32 cellular contexts compared by ENCODE assay signal in genomic region chr11:64705501-64705900, GRCh38. TPM values are rescaled to one million over a fixed set of nuclear protein-coding genes. Genes with fewer than 3 reads are reported as not detected.
"Had no signal": no experiment of that assay in that cellular context is flagged by ENCODE, and none has a peak within 500 bp of the region (broad histone marks: within the 10 kb centered on the region; RNA-seq: fewer than 3 reads in every experiment).

No MANE protein-coding gene starts in this region.

- H3K27ac Mint-ChIP-seq: activated CD4-positive, alpha-beta memory T cell treated with anti-CD3 and anti-CD28 coated beads for 36 hours; activated CD4-positive, alpha-beta T cell treated with anti-CD3 and anti-CD28 coated beads for 36 hours; activated CD4-positive, alpha-beta T cell treated with anti-CD3 and anti-CD28 coated beads, Interleukin-2, amount 10 ng/mL, durations not matched to agents 24 days and 14 days; activated CD8-positive, alpha-beta memory T cell treated with anti-CD3 and anti-CD28 coated beads, Interleukin-2, amount 10 ng/mL, durations not matched to agents 7 days and 5 days; activated CD8-positive, alpha-beta T cell treated with anti-CD3 and anti-CD28 coated beads, Interleukin-2, amount 10 ng/mL, durations not matched to agents 7 days and 5 days; activated naive CD4-positive, alpha-beta T cell treated with anti-CD3 and anti-CD28 coated beads for 36 hours; activated naive CD4-positive, alpha-beta T cell treated with anti-CD3 and anti-CD28 coated beads, Interleukin-2, amount 50 U/mL, for 24 hours; activated naive CD8-positive, alpha-beta T cell treated with anti-CD3 and anti-CD28 coated beads for 36 hours; activated naive CD8-positive, alpha-beta T cell treated with anti-CD3 and anti-CD28 coated beads, Interleukin-2, amount 50 U/mL, for 24 hours; activated T-helper 1 cell treated with anti-CD3 and anti-CD28 coated beads, Interleukin-12 subunit alpha, Interleukin-12 subunit beta, Interleukin-2, Interleukin-4 antibody, amounts not matched to agents 30 ng/mL and 10 ng/mL and 1 ng/mL, durations not matched to agents 14 hours and 24 hours and 36 hours; activated T-helper 2 cell treated with anti-CD3 and anti-CD28 coated beads, Interferon-gamma antibody, Interleukin-2, Interleukin-4, amounts not matched to agents 10 μg/mL and 5 μg/mL and 100 μg/mL, durations not matched to agents 14 hours and 24 hours and 36 hours had no signal

- DNase-seq: activated CD4-positive, alpha-beta memory T cell treated with anti-CD3 and anti-CD28 coated beads for 36 hours; activated CD4-positive, alpha-beta T cell treated with anti-CD3 and anti-CD28 coated beads for 36 hours; activated CD4-positive, alpha-beta T cell treated with anti-CD3 and anti-CD28 coated beads, Interleukin-2, amount 10 ng/mL, durations not matched to agents 24 days and 14 days; activated CD4-positive, CD25-positive, alpha-beta regulatory T cell; activated CD4-positive, CD25-positive, alpha-beta regulatory T cell treated with anti-CD3 and anti-CD28 coated beads, Interleukin-2, amount 50 U/mL, for 72 hours; activated CD8-positive, alpha-beta memory T cell treated with anti-CD3 and anti-CD28 coated beads, Interleukin-2, amount 10 ng/mL, durations not matched to agents 7 days and 5 days; activated CD8-positive, alpha-beta memory T cell treated with anti-CD3 and anti-CD28 coated beads, Interleukin-2, amount 50 U/mL, for 4 hours; activated CD8-positive, alpha-beta T cell treated with anti-CD3 and anti-CD28 coated beads, Interleukin-2, amount 10 ng/mL, durations not matched to agents 7 days and 5 days; activated effector memory CD4-positive, alpha-beta T cell treated with anti-CD3 and anti-CD28 coated beads, Interleukin-2, amount 50 U/mL, for 16 hours; activated naive CD4-positive, alpha-beta T cell treated with anti-CD3 and anti-CD28 coated beads for 36 hours; activated naive CD8-positive, alpha-beta T cell treated with anti-CD3 and anti-CD28 coated beads for 36 hours; activated naive CD8-positive, alpha-beta T cell treated with anti-CD3 and anti-CD28 coated beads, Interleukin-2, amount 50 U/mL, for 24 hours; activated T-cell treated with anti-CD3 and anti-CD28 coated beads, Interleukin-2, amount 50 U/mL, for 1 hour; activated T-cell treated with anti-CD3 and anti-CD28 coated beads, Interleukin-2, amount 50 U/mL, for 48 hours; adrenal gland; amygdala; aorta; body of pancreas; caudate nucleus; cortex of kidney; dermis blood vessel endothelial cell; effector CD4-positive, alpha-beta T cell; esophagus squamous epithelium; foreskin melanocyte; T-helper 2 cell had no signal

- H3K9me3 ChIP-seq: adrenal gland, body of pancreas, esophagus squamous epithelium, gastroesophageal sphincter had no signal

- H3K4me1 ChIP-seq: adrenal gland, body of pancreas, esophagus squamous epithelium, gastroesophageal sphincter had no signal

- H3K4me3 ChIP-seq: adrenal gland, body of pancreas, esophagus squamous epithelium, gastroesophageal sphincter had no signal

- H3K27ac ChIP-seq: adrenal gland, body of pancreas, epithelial cell of prostate, esophagus squamous epithelium, gastroesophageal sphincter had no signal

- ATAC-seq: activated CD4-positive, alpha-beta T cell treated with anti-CD3 and anti-CD28 coated beads for 36 hours; activated CD8-positive, alpha-beta memory T cell treated with anti-CD3 and anti-CD28 coated beads, Interleukin-2, amount 10 ng/mL, durations not matched to agents 7 days and 5 days; activated CD8-positive, alpha-beta T cell treated with anti-CD3 and anti-CD28 coated beads, Interleukin-2, amount 10 ng/mL, durations not matched to agents 7 days and 5 days; activated naive CD8-positive, alpha-beta T cell treated with anti-CD3 and anti-CD28 coated beads, Interleukin-2, amount 50 U/mL, for 24 hours; body of pancreas; gastroesophageal sphincter had no signal

- H3K4me1 Mint-ChIP-seq: activated CD4-positive, alpha-beta T cell treated with anti-CD3 and anti-CD28 coated beads for 36 hours; activated CD4-positive, alpha-beta T cell treated with anti-CD3 and anti-CD28 coated beads, Interleukin-2, amount 10 ng/mL, durations not matched to agents 24 days and 14 days; activated CD8-positive, alpha-beta memory T cell treated with anti-CD3 and anti-CD28 coated beads, Interleukin-2, amount 10 ng/mL, durations not matched to agents 7 days and 5 days; activated naive CD4-positive, alpha-beta T cell treated with anti-CD3 and anti-CD28 coated beads, Interleukin-2, amount 50 U/mL, for 24 hours; activated naive CD8-positive, alpha-beta T cell treated with anti-CD3 and anti-CD28 coated beads for 36 hours; activated naive CD8-positive, alpha-beta T cell treated with anti-CD3 and anti-CD28 coated beads, Interleukin-2, amount 50 U/mL, for 24 hours had no signal

- H3K4me3 Mint-ChIP-seq: activated CD4-positive, alpha-beta memory T cell treated with anti-CD3 and anti-CD28 coated beads for 36 hours; activated CD4-positive, alpha-beta T cell treated with anti-CD3 and anti-CD28 coated beads for 36 hours; activated CD4-positive, alpha-beta T cell treated with anti-CD3 and anti-CD28 coated beads, Interleukin-2, amount 10 ng/mL, durations not matched to agents 24 days and 14 days; activated CD8-positive, alpha-beta memory T cell treated with anti-CD3 and anti-CD28 coated beads, Interleukin-2, amount 10 ng/mL, durations not matched to agents 7 days and 5 days; activated CD8-positive, alpha-beta T cell treated with anti-CD3 and anti-CD28 coated beads, Interleukin-2, amount 10 ng/mL, durations not matched to agents 7 days and 5 days; activated naive CD4-positive, alpha-beta T cell treated with anti-CD3 and anti-CD28 coated beads for 36 hours; activated naive CD4-positive, alpha-beta T cell treated with anti-CD3 and anti-CD28 coated beads, Interleukin-2, amount 50 U/mL, for 24 hours; activated naive CD8-positive, alpha-beta T cell treated with anti-CD3 and anti-CD28 coated beads for 36 hours; activated naive CD8-positive, alpha-beta T cell treated with anti-CD3 and anti-CD28 coated beads, Interleukin-2, amount 50 U/mL, for 24 hours; activated T-helper 1 cell treated with anti-CD3 and anti-CD28 coated beads, Interleukin-12 subunit alpha, Interleukin-12 subunit beta, Interleukin-2, Interleukin-4 antibody, amounts not matched to agents 30 ng/mL and 10 ng/mL and 1 ng/mL, durations not matched to agents 14 hours and 24 hours and 36 hours had no signal

- H3K9me3 Mint-ChIP-seq: activated CD4-positive, alpha-beta memory T cell treated with anti-CD3 and anti-CD28 coated beads for 36 hours; activated CD4-positive, alpha-beta T cell treated with anti-CD3 and anti-CD28 coated beads, Interleukin-2, amount 10 ng/mL, durations not matched to agents 24 days and 14 days; activated naive CD4-positive, alpha-beta T cell treated with anti-CD3 and anti-CD28 coated beads for 36 hours; activated naive CD4-positive, alpha-beta T cell treated with anti-CD3 and anti-CD28 coated beads, Interleukin-2, amount 50 U/mL, for 24 hours; activated naive CD8-positive, alpha-beta T cell treated with anti-CD3 and anti-CD28 coated beads for 36 hours; activated naive CD8-positive, alpha-beta T cell treated with anti-CD3 and anti-CD28 coated beads, Interleukin-2, amount 50 U/mL, for 24 hours; activated T-helper 1 cell treated with anti-CD3 and anti-CD28 coated beads, Interleukin-12 subunit alpha, Interleukin-12 subunit beta, Interleukin-2, Interleukin-4 antibody, amounts not matched to agents 30 ng/mL and 10 ng/mL and 1 ng/mL, durations not matched to agents 14 hours and 24 hours and 36 hours; activated T-helper 2 cell treated with anti-CD3 and anti-CD28 coated beads, Interferon-gamma antibody, Interleukin-2, Interleukin-4, amounts not matched to agents 10 μg/mL and 5 μg/mL and 100 μg/mL, durations not matched to agents 14 hours and 24 hours and 36 hours had no signal

- H3K36me3 ChIP-seq: adrenal gland, esophagus squamous epithelium, gastroesophageal sphincter had no signal

- H3K36me3 Mint-ChIP-seq: activated CD4-positive, alpha-beta memory T cell treated with anti-CD3 and anti-CD28 coated beads for 36 hours; activated CD8-positive, alpha-beta memory T cell treated with anti-CD3 and anti-CD28 coated beads, Interleukin-2, amount 10 ng/mL, durations not matched to agents 7 days and 5 days; activated naive CD8-positive, alpha-beta T cell treated with anti-CD3 and anti-CD28 coated beads for 36 hours had no signal

RNA-seq across cellular contexts. Expression of gene NRXN2, which starts 17.5 kb away (rescaled TPM):
- total RNA-seq: activated T-helper 2 cell treated with anti-CD3 and anti-CD28 coated beads, Interferon-gamma antibody, Interleukin-2, Interleukin-4, amounts not matched to agents 10 μg/mL and 5 μg/mL and 100 μg/mL, durations not matched to agents 14 hours and 24 hours and 36 hours; dermis blood vessel endothelial cell; endothelial cell of umbilical vein; glomerular endothelial cell had no signal
- polyA plus RNA-seq: endothelial cell of umbilical vein had no signal

RNA-seq across cellular contexts. Expression of gene PYGM, which starts 54.3 kb away (rescaled TPM):
- total RNA-seq: glomerular endothelial cell had no signal
